26 cellular contexts compared by ENCODE assay signal in genomic region chr7:123198668-123199652, GRCh38. TPM values are rescaled to one million over a fixed set of nuclear protein-coding genes. Genes with fewer than 3 reads are reported as not detected.
DNase-seq lines count a peak whose midpoint lies in the region; ATAC-seq, FAIRE-seq and TF ChIP-seq lines count a peak whose summit lies in the region.
"Had no signal": no experiment of that assay in that cellular context is flagged by ENCODE, and none has a peak within 500 bp of the region (broad histone marks: within the 10 kb centered on the region; RNA-seq: fewer than 3 reads in every experiment).

No MANE protein-coding gene starts in this region.

- DNase-seq in COR-L47 (lab: John Stamatoyannopoulos, UW) (peak; percentile 26), SJSA1 (ENCODE audit: low read depth in 1 of 2, low spot score in 2 of 2) (no peak), lower lobe of right lung (no peak), stomach (peak; percentile 30), GM19239 (ENCODE audit: insufficient read length, low spot score) (no peak), GOT3 (lab: John Stamatoyannopoulos, UW) (no peak)
- DNase-seq: CD4-positive, alpha-beta memory T cell; DND-41; MM.1S; NCI-H1092; NCI-H1436; NCI-H2029; NCI-H2171; NCI-H345; NCI-H524 treated with DMSO at 0.1 percent for 48 hours; Right ventricle myocardium superior had no signal

- no peak for TF ChIP-seq EP300 in stomach (IDR thresholded peaks at IDR 0.05)

- no peak for TF ChIP-seq POLR2A in stomach (IDR thresholded peaks at IDR 0.05)

- H3K36me3 ChIP-seq in SJSA1, result no peaks in the 10 kb centered on the region
- no peaks in the 10 kb centered on the region for H3K36me3 ChIP-seq in lower lobe of right lung
- no peaks in the 10 kb centered on the region for H3K36me3 ChIP-seq in stomach

- FAIRE-seq in GM19239 (lab: Jason Lieb, UNC), result no peak
- FAIRE-seq: GM12891, HepG2, K562 had no signal

- H3K4me3 ChIP-seq in SJSA1 (no peak overlapping the region), lower lobe of right lung (no peak overlapping the region), stomach (no peak overlapping the region)
- H3K4me3 ChIP-seq: K562 had no signal

- H3K9me3 ChIP-seq in SJSA1 (replicated peaks), result no peaks in the 10 kb centered on the region
- H3K9me3 ChIP-seq in lower lobe of right lung, result no peaks in the 10 kb centered on the region
- no peaks in the 10 kb centered on the region for H3K9me3 ChIP-seq in stomach

- H3K27ac ChIP-seq in SJSA1 (peak overlapping the region; percentile 79), lower lobe of right lung (no peak overlapping the region), stomach (peak overlapping the region in 1 of 5 donors; percentile 11)
- H3K27ac ChIP-seq: HL-60 had no signal

- H3K4me1 ChIP-seq in SJSA1 (replicated peaks) (peaks cover 69% of the 10 kb centered on the region), lower lobe of right lung (no peaks in the 10 kb centered on the region), stomach (peaks cover 0 to 7% (median 0%) of the 10 kb centered on the region in 4 donors)

- ATAC-seq in lower lobe of right lung (peak; percentile 61 to 65), GM21367 (IDR thresholded peaks at IDR 0.05; ENCODE audit: unreplicated experiment) (no peak)
- ATAC-seq: HepG2, K562 had no signal

- no peaks in the 10 kb centered on the region for H3K27me3 ChIP-seq in SJSA1 (replicated peaks)
- H3K27me3 ChIP-seq in lower lobe of right lung (ENCODE audit: low read depth), result no peaks in the 10 kb centered on the region
- no peaks in the 10 kb centered on the region for H3K27me3 ChIP-seq in stomach

- WGBS in stomach, 5 donors, result 31 to 62% (median 37%) methylated on average over 2 of the region's 2 CpGs

- no peak for TF ChIP-seq CTCF in lower lobe of right lung (IDR thresholded peaks at IDR 0.05)
- TF ChIP-seq CTCF in stomach (IDR thresholded peaks at IDR 0.05), result no peak

- intact Hi-C loops in lower lobe of right lung (cut with DNase I) (no loop called here), stomach (cut with DNase I; ENCODE audit: low total_unique reads) (no loop called here)

RNA-seq across cellular contexts. Expression of gene SLC13A1, which starts 0.8 kb away (rescaled TPM):
- total RNA-seq in SJSA1 (2014; rRNA removed; shearing (Covaris generic)), result 0.09 and 0.84 TPM in 2 replicates
- total RNA-seq in lower lobe of right lung (not detected), stomach (under 1 TPM in 1 of 5 donors, not detected in 4; 0.18 TPM)
- polyA plus RNA-seq in stomach, result not detected
- total RNA-seq: CD4-positive, alpha-beta memory T cell; H4; HepG2; HT-29; LHCN-M2; Right ventricle myocardium superior; RPMI7951 had no signal
- polyA plus RNA-seq: BJ; CD4-positive, alpha-beta memory T cell; HepG2; K562 had no signal

Comparison
In these comparisons a context has a peak if more than half of its experiments do, and no peak if none do; other contexts are left out.
1. DNase-seq: peak in COR-L47 (single experiment) and stomach (single experiment); none in SJSA1 (0 of 2), lower lobe of right lung (single experiment), GM19239 (single experiment) and GOT3 (single experiment).